In the genomic region with DNA sequence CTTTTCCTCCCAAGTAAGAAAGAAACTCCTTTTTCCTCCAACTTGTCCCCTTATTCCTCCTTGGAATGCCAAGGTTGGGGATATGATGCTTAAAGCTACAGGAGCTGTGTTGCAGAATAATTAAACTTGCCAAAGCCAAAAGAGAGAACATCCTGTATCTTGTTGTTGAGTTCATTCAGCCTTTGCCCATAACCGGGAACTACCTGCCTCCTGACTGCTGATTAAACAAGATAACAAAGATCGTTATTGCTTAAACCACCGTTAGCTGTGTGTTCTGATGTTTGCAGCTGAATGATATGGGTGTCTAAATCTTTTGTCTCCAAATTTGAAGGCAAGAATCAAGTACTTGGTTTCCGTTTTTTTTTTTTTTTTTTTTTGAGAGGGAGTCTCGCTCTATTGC, we compare ENCODE assay signal across 31 cellular contexts.
"Had no signal": no experiment of that assay in that cellular context is flagged by ENCODE, and none has a peak within 500 bp of the region (broad histone marks: within the 10 kb centered on the region; RNA-seq: fewer than 3 reads in every experiment).

No MANE protein-coding gene starts in this region.

- H3K27me3 Mint-ChIP-seq: progenitor cell of endocrine pancreas; stimulated activated memory B cell treated with anti-CD40 and anti-IgM and Interleukin-4, amounts not matched to agents 10 μg/mL and 1 μg/mL and 100 μg/mL, for 72 hours; stimulated activated naive CD8-positive, alpha-beta T cell treated with anti-CD3 and anti-CD28 coated beads, Interleukin-15, amount 100 ng/mL, for 72 hours had no signal

- H3K27ac ChIP-seq: neural progenitor cell, ovary, parathyroid adenoma, psoas muscle, skin epidermis, spleen, suprapubic skin, testis, tibial artery, upper lobe of left lung, vagina had no signal

- H2AFZ ChIP-seq: neural progenitor cell, parathyroid adenoma had no signal

- H3K9me3 ChIP-seq: ovary, psoas muscle, spleen, suprapubic skin, testis, tibial artery, upper lobe of left lung, vagina had no signal

- H3K4me2 ChIP-seq: neural progenitor cell, smooth muscle cell had no signal

- ATAC-seq: natural killer cell; psoas muscle; right cardiac atrium; sciatic nerve; stimulated activated memory B cell treated with anti-CD40 and anti-IgM and Interleukin-4, amounts not matched to agents 10 μg/mL and 1 μg/mL and 100 μg/mL, for 72 hours; stimulated activated naive CD8-positive, alpha-beta T cell treated with anti-CD3 and anti-CD28 coated beads, Interleukin-15, amount 100 ng/mL, for 72 hours; stimulated activated naive CD8-positive, alpha-beta T cell treated with anti-CD3 and anti-CD28 coated beads, Interleukin-15, Interleukin-2, amounts not matched to agents 100 U/mL and 50 U/mL, for 24 hours had no signal

- H3K9ac ChIP-seq: neural progenitor cell, parathyroid adenoma had no signal

- H3K27me3 ChIP-seq: neural progenitor cell, ovary, spleen, suprapubic skin, testis, tibial artery, upper lobe of left lung, vagina had no signal

- H3K36me3 Mint-ChIP-seq: natural killer cell; neural progenitor cell; stimulated activated memory B cell treated with anti-CD40 and anti-IgM and Interleukin-4, amounts not matched to agents 10 μg/mL and 1 μg/mL and 100 μg/mL, for 72 hours had no signal

- FAIRE-seq: urothelium cell line had no signal

- H3K4me1 ChIP-seq: neural progenitor cell, parathyroid adenoma, psoas muscle, spleen, suprapubic skin, testis, upper lobe of left lung, vagina had no signal

- H3K9me3 Mint-ChIP-seq: neural progenitor cell; stimulated activated naive CD8-positive, alpha-beta T cell treated with anti-CD3 and anti-CD28 coated beads, Interleukin-15, amount 100 ng/mL, for 72 hours had no signal

- H3K4me3 ChIP-seq: neural progenitor cell, ovary, psoas muscle, skin epidermis, smooth muscle cell, spleen, suprapubic skin, testis, tibial artery, upper lobe of left lung, vagina had no signal

- H3K4me1 Mint-ChIP-seq: natural killer cell; neural progenitor cell; stimulated activated memory B cell treated with anti-CD40 and anti-IgM and Interleukin-4, amounts not matched to agents 10 μg/mL and 1 μg/mL and 100 μg/mL, for 72 hours; stimulated activated naive CD8-positive, alpha-beta T cell treated with anti-CD3 and anti-CD28 coated beads, Interleukin-15, amount 100 ng/mL, for 72 hours had no signal

- H3K4me3 Mint-ChIP-seq: natural killer cell; nephron; neural progenitor cell; stimulated activated memory B cell treated with anti-CD40 and anti-IgM and Interleukin-4, amounts not matched to agents 10 μg/mL and 1 μg/mL and 100 μg/mL, for 72 hours; stimulated activated naive CD8-positive, alpha-beta T cell treated with anti-CD3 and anti-CD28 coated beads, Interleukin-15, amount 100 ng/mL, for 72 hours had no signal

- H3K79me2 ChIP-seq: parathyroid adenoma had no signal

- DNase-seq: natural killer cell; occipital lobe; ovary; posterior cingulate gyrus; psoas muscle; right cardiac atrium; spleen; stimulated activated CD4-positive, alpha-beta T cell treated with anti-CD3 and anti-CD28 coated beads, Interleukin-12 subunit alpha, Interleukin-12 subunit beta, amount 100 ng/mL, for 4 hours; stimulated activated CD4-positive, alpha-beta T cell treated with anti-CD3 and anti-CD28 coated beads, Interleukin-1b, Interleukin-23, amount 100 ng/mL, for 48 hours; stimulated activated CD4-positive, alpha-beta T cell treated with anti-CD3 and anti-CD28 coated beads, Interleukin-4, amount 100 ng/mL, for 1 hour; stimulated activated CD4-positive, alpha-beta T cell treated with anti-CD3 and anti-CD28 coated beads, Interleukin-4, amount 100 ng/mL, for 4 hours; stimulated activated CD8-positive, alpha-beta memory T cell treated with anti-CD3 and anti-CD28 coated beads, Interleukin-4, amount 100 ng/mL, for 48 hours; stimulated activated naive CD4-positive, alpha-beta T cell; stimulated activated naive CD8-positive, alpha-beta T cell treated with anti-CD3 and anti-CD28 coated beads, Interleukin-15, amount 100 ng/mL, for 72 hours; stimulated activated naive CD8-positive, alpha-beta T cell treated with anti-CD3 and anti-CD28 coated beads, Interleukin-15, Interleukin-2, amounts not matched to agents 100 U/mL and 50 U/mL, for 24 hours; substantia nigra; testis; tibial artery; trophoblast cell; upper lobe of left lung had no signal

- H3K36me3 ChIP-seq: neural progenitor cell, ovary, spleen, suprapubic skin, tibial artery, upper lobe of left lung, vagina had no signal

- H3K27ac Mint-ChIP-seq: natural killer cell; neural progenitor cell; progenitor cell of endocrine pancreas; stimulated activated memory B cell treated with anti-CD40 and anti-IgM and Interleukin-4, amounts not matched to agents 10 μg/mL and 1 μg/mL and 100 μg/mL, for 72 hours; stimulated activated naive CD8-positive, alpha-beta T cell treated with anti-CD3 and anti-CD28 coated beads, Interleukin-15, amount 100 ng/mL, for 72 hours had no signal
